ENCODE assay signal across 8 cellular contexts in the genomic region with DNA sequence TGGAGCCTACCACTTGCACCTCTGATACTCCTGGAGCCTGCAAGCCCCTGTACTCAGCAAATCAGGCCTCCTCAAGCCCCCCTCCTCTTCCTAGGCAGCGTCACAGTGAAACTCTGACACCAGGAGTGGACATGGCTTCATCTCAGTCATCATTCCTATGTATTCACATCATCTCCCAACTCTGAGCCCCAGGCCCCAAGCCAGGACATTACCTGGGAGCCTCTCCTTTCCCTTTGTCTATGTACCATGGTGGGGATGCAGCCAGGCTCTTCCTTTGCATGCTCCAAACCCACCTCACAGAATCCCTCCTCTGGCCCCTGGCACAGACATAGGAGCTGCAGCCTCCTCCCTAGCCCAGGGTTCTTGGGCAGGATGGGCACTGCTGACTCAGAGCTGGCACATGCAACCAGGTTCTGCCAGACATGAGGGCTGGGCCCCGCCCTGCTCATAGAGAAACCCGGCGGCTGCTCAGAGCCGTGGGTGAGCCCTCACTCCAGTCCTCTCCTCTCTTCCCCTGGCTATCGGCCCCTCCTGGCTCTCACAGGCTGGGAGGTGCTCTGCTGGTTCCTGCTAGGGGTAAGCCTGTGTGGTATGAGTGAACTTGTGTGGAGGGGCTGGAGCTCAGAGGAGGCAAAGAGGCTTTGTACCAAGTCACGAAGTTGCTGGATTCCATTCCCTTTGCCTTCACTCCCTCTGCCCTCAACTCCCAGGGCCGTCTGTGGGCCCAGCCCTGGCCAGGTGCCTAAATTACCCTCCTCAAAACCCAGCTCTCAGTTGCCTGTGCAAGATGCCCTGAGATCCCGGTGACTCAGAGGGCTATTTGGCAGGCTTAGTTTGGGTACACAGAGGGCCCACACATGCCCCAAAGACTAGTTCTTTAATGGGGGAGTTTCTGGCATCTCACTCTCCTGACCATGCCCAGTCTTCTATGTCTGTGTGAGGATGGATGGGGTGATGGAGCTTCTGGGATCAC. TPM values are rescaled to one million over a fixed set of nuclear protein-coding genes. Genes with fewer than 3 reads are reported as not detected.
DNase-seq lines count a peak whose midpoint lies in the region; ATAC-seq and TF ChIP-seq lines count a peak whose summit lies in the region.

No MANE protein-coding gene starts in this region.

- H3K36me3 ChIP-seq in esophagus muscularis mucosa = no peaks in the 10 kb centered on the region
- H3K36me3 ChIP-seq in WERI-Rb-1 = no peaks in the 10 kb centered on the region

- H3K9me3 ChIP-seq in esophagus muscularis mucosa (no peaks in the 10 kb centered on the region), WERI-Rb-1 (ENCODE audit: severe bottlenecking) (no peaks in the 10 kb centered on the region)

- H3K27ac ChIP-seq in esophagus muscularis mucosa (replicated peaks in 1 of 4) (peak overlapping the region; percentile 87 to 93 (median 90)), WERI-Rb-1 (no peak overlapping the region)

- no peaks in the 10 kb centered on the region for H3K27me3 ChIP-seq in esophagus muscularis mucosa
- peaks cover 21% of the 10 kb centered on the region for H3K27me3 ChIP-seq in WERI-Rb-1 (ENCODE audit: insufficient read depth, low read depth, severe bottlenecking)

- peaks cover 21 to 43% (median 39%) of the 10 kb centered on the region in 4 donors for H3K4me1 ChIP-seq in esophagus muscularis mucosa

- intact Hi-C loops in esophagus muscularis mucosa (cut with DNase I) = no loop called here

- DNase-seq in HT-29 (ENCODE audit: low spot score) = peak; percentile 50
- DNase-seq in activated CD4-positive, alpha-beta T cell treated with anti-CD3 and anti-CD28 coated beads, Interleukin-2, amount 50 U/mL, for 4 hours = peak; percentile 55 to 62
- no peak for DNase-seq in esophagus muscularis mucosa (ENCODE audit: extremely low spot score)
- peak; percentile 77 for DNase-seq in renal cortical epithelial cell (ENCODE audit: low read depth)
- no peak for DNase-seq in WERI-Rb-1
- DNase-seq in NCI-H1930 (lab: John Stamatoyannopoulos, UW) = no peak

- ATAC-seq in HG03469 (IDR thresholded peaks at IDR 0.05; ENCODE audit: unreplicated experiment) (no peak), GM19395 (IDR thresholded peaks at IDR 0.05; ENCODE audit: unreplicated experiment) (no peak)

- no peak for TF ChIP-seq EP300 in esophagus muscularis mucosa (IDR thresholded peaks at IDR 0.05)

- WGBS in esophagus muscularis mucosa = 42% methylated on average over 8 of the region's 9 CpGs

- no peak overlapping the region for H3K4me3 ChIP-seq in esophagus muscularis mucosa
- no peak overlapping the region for H3K4me3 ChIP-seq in WERI-Rb-1 (ENCODE audit: low read depth, low read length)

- TF ChIP-seq POLR2A in esophagus muscularis mucosa (IDR thresholded peaks at IDR 0.05; ENCODE audit: low read depth) = no peak

- TF ChIP-seq CTCF in esophagus muscularis mucosa (IDR thresholded peaks at IDR 0.05) = no peak
- no peak for TF ChIP-seq CTCF in WERI-Rb-1 (IDR thresholded peaks at IDR 0.05; ENCODE audit: low read depth, low read length)

RNA-seq across cellular contexts. Expression of a gene that starts 1.9 kb away (rescaled TPM):
- total RNA-seq in HT-29 (2014; rRNA removed; shearing (Covaris generic)) = 7.6 and 9.6 TPM in 2 replicates
- 10 to 100 TPM; 21.0 to 35.3 (median 28.5) TPM for total RNA-seq in esophagus muscularis mucosa
- 20.5 and 28.1 TPM in 2 replicates for total RNA-seq in renal cortical epithelial cell

RNA-seq across cellular contexts. Expression of a gene that starts 7.7 kb away (rescaled TPM):
- 0.58 and 0.94 TPM in 2 replicates for total RNA-seq in HT-29 (2014; rRNA removed; shearing (Covaris generic))
- total RNA-seq in esophagus muscularis mucosa = under 1 TPM; 0.19 to 0.42 (median 0.37) TPM
- 0.20 TPM in 1 of 2 replicates, not detected in the other for total RNA-seq in renal cortical epithelial cell

RNA-seq across cellular contexts. Expression of a gene that starts 40.7 kb away (rescaled TPM):
- total RNA-seq in HT-29 (2014; rRNA removed; shearing (Covaris generic)) = 2.2 and 2.4 TPM in 2 replicates
- 1 to 10 TPM; 3.2 to 5.1 (median 4.4) TPM for total RNA-seq in esophagus muscularis mucosa
- total RNA-seq in renal cortical epithelial cell = 4.0 and 4.5 TPM in 2 replicates

Comparison
In these comparisons a context has a peak if more than half of its experiments do, and no peak if none do; other contexts are left out.
1. DNase-seq: peak in HT-29 (single experiment), activated CD4-positive, alpha-beta T cell treated with anti-CD3 and anti-CD28 coated beads, Interleukin-2, amount 50 U/mL, for 4 hours (2 of 2) and renal cortical epithelial cell (single experiment); none in esophagus muscularis mucosa (single experiment), WERI-Rb-1 (single experiment) and NCI-H1930 (0 of 2).